Comparison of ENCODE assay signal across 9 cellular contexts in the genomic region with DNA sequence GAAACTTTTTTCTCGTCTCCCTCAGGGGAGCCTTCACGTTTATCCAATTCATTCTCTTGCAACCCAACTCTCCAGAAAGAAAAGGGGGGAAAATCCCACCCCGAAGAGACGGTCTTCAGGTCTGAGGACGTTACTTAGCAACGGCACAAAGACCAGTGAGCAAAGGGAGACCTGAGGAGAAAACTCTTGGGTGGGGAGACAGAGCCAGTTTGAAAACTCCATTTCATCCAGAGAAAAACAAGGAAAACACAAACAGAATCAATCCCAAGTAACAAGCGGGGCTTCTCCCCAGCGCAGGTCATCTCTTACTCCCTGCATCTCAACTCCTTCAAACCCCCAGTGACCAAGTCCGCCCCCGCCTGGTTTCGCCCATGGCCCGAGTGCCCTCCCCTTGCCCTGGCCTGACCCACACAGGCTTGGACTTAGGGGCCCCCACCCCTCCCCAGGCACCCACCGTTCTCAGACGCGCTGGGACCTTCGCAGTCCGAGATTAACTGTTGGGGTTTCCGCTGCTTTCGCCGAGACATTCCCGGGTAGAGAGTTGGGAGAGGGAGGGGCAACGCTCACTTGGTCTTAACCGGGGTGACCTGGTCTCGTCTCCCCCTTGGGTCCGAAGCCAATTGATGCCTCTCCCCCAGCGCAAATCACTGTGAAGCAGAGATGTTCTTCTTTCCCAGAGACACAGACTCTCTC. TPM values are rescaled to one million over a fixed set of nuclear protein-coding genes. Genes with fewer than 3 reads are reported as not detected.
A peak's percentile ranks its signal among the peaks of the same experiment; 100 is the strongest.
DNase-seq lines count a peak whose midpoint lies in the region; ATAC-seq and TF ChIP-seq lines count a peak whose summit lies in the region.
"Had no signal": no experiment of that assay in that cellular context is flagged by ENCODE, and none has a peak within 500 bp of the region (broad histone marks: within the 10 kb centered on the region; RNA-seq: fewer than 3 reads in every experiment).

No MANE protein-coding gene starts in this region.

- TF ChIP-seq CTCF in Panc1 (IDR thresholded peaks at IDR 0.05) (no peak), suprapubic skin (IDR thresholded peaks at IDR 0.05) (no peak)

- peak overlapping the region; percentile 2 for H2AFZ ChIP-seq in mesenchymal stem cell (ENCODE audit: low read depth, low read length)

- H3K4me1 ChIP-seq in Panc1 (ENCODE audit: control insufficient read depth, insufficient read depth, low read length) = peaks cover 3% of the 10 kb centered on the region; the same call in 1 of the 2 replicates
- peaks cover 6% of the 10 kb centered on the region for H3K4me1 ChIP-seq in mesenchymal stem cell (ENCODE audit: control insufficient read depth, insufficient read depth, low read depth, low read length)
- peaks cover 11% of the 10 kb centered on the region for H3K4me1 ChIP-seq in suprapubic skin

- WGBS in mesenchymal stem cell = 5% methylated on average over 24 of the region's 26 CpGs
- 4% methylated on average over 26 of the region's 26 CpGs for WGBS in suprapubic skin

- H3K27ac ChIP-seq in Panc1 (ENCODE audit: low read length) (no peak overlapping the region), mesenchymal stem cell (ENCODE audit: low read length, poor library complexity, severe bottlenecking) (no peak overlapping the region), suprapubic skin (no peak overlapping the region)

- H2BK12ac ChIP-seq in mesenchymal stem cell (ENCODE audit: low read length in 2 of 2) = no peak overlapping the region

- no peak for TF ChIP-seq POLR2A in suprapubic skin (IDR thresholded peaks at IDR 0.05)

- no peak overlapping the region for H3K14ac ChIP-seq in mesenchymal stem cell (ENCODE audit: low read length in 2 of 2)

- H3K79me1 ChIP-seq in mesenchymal stem cell (replicated peaks; ENCODE audit: low read length, poor library complexity, severe bottlenecking) = no peaks in the 10 kb centered on the region

- H2BK15ac ChIP-seq in mesenchymal stem cell (ENCODE audit: low read depth, poor library complexity, severe bottlenecking) = no peak overlapping the region

- POLR2A ChIA-PET in Panc1 (lab: Charles Lee) = no interaction called here

- peak overlapping the region; percentile 74 for H3K4me2 ChIP-seq in mesenchymal stem cell (ENCODE audit: low read length, poor library complexity, severe bottlenecking)

- DNase-seq in Panc1 (ENCODE audit: low read depth, low spot score) (no peak), ecto neural progenitor cell (ENCODE audit: low spot score) (peak; percentile 79), mesenchymal stem cell (no peak), suprapubic skin (ENCODE audit: low spot score in 2 of 2) (no peak), putamen (ENCODE audit: low spot score) (no peak), HuH-7.5 (ENCODE audit: low spot score) (no peak), NCI-H1105 treated with DMSO at 0.1 percent for 48 hours (lab: John Stamatoyannopoulos, UW) (no peak)
- DNase-seq: NCI-H2081 had no signal

- 0 out of 2 replicates have a peak, but pooled peaks have one; percentile 42 for ATAC-seq in Panc1

- BruUV-seq in Panc1 (replicated peaks; lab: Mats Ljungman, UMichigan) = no TSS peak

- H2BK120ac ChIP-seq in mesenchymal stem cell (ENCODE audit: low read depth, low read length) = no peak overlapping the region

- peaks cover 4% of the 10 kb centered on the region for H3K27me3 ChIP-seq in Panc1 (ENCODE audit: control insufficient read depth, insufficient read depth, low read length)
- peaks cover 64 to 69% of the 10 kb centered on the region in 2 experiments for H3K27me3 ChIP-seq in mesenchymal stem cell (ENCODE audit: control insufficient read depth in 1 of 2, insufficient read depth in 1 of 2, low read length in 2 of 2)
- H3K27me3 ChIP-seq in suprapubic skin = peaks cover 41% of the 10 kb centered on the region

- no peak overlapping the region for H3K18ac ChIP-seq in mesenchymal stem cell (ENCODE audit: low read depth in 1 of 2, low read length in 2 of 2)

- no peak for TF ChIP-seq EP300 in suprapubic skin (IDR thresholded peaks at IDR 0.05)

- H4K8ac ChIP-seq in mesenchymal stem cell (ENCODE audit: low read length) = no peak overlapping the region

- no peaks in the 10 kb centered on the region for H3K36me3 ChIP-seq in Panc1 (ENCODE audit: control insufficient read depth, insufficient read depth, low read length)
- H3K36me3 ChIP-seq in mesenchymal stem cell (ENCODE audit: control insufficient read depth in 1 of 2, insufficient read depth in 2 of 2, low read depth in 1 of 2, low read length in 2 of 2) = no peaks in the 10 kb centered on the region
- H3K36me3 ChIP-seq in suprapubic skin = no peaks in the 10 kb centered on the region

- in situ Hi-C loops in Panc1 (cut with HindIII; ENCODE audit: low pct_unique_long_range_greater_than_20kb, low sequenced_read_pairs) = no loop called here

- H3K9ac ChIP-seq in mesenchymal stem cell (ENCODE audit: low read length) = peak overlapping the region; percentile 24

- H2AK5ac ChIP-seq in mesenchymal stem cell (ENCODE audit: low read length, severe bottlenecking) = no peak overlapping the region

- no peak overlapping the region for H2BK5ac ChIP-seq in mesenchymal stem cell (ENCODE audit: low read depth, low read length, poor library complexity, severe bottlenecking)

- CTCF ChIA-PET in Panc1 (lab: Charles Lee) = no interaction called here

- no peak overlapping the region for H3K4ac ChIP-seq in mesenchymal stem cell (ENCODE audit: low read depth in 1 of 2, low read length in 2 of 2)

- intact Hi-C loops in Panc1 (cut with micrococcal nuclease; ENCODE audit: unreplicated experiment) = no loop called here

- H3K4me3 ChIP-seq in Panc1 (ENCODE audit: low read depth in 2 of 2, low read length in 2 of 2) = peak overlapping the region; percentile 24 to 36
- peak overlapping the region; percentile 26 to 74 for H3K4me3 ChIP-seq in mesenchymal stem cell (ENCODE audit: insufficient read depth in 1 of 2, low read depth in 1 of 2, low read length in 2 of 2)
- H3K4me3 ChIP-seq in suprapubic skin = peak overlapping the region; percentile 30

- H3K9me3 ChIP-seq in Panc1 (ENCODE audit: control insufficient read depth, insufficient read depth, low read depth, low read length) = no peaks in the 10 kb centered on the region
- H3K9me3 ChIP-seq in mesenchymal stem cell (ENCODE audit: control insufficient read depth, low read length) = no peaks in the 10 kb centered on the region
- no peaks in the 10 kb centered on the region for H3K9me3 ChIP-seq in suprapubic skin

- no peak overlapping the region for H3K23ac ChIP-seq in mesenchymal stem cell (ENCODE audit: low read length in 2 of 2)

- no peak overlapping the region for H4K91ac ChIP-seq in mesenchymal stem cell (ENCODE audit: low read length)

RNA-seq across cellular contexts. Expression of a gene that starts 10.4 kb away (rescaled TPM):
- total RNA-seq in Panc1 (2021; ENCODE audit: unreplicated experiment) (1.5 TPM), suprapubic skin (10 to 100 TPM in 1 of 4 donors, 1 to 10 TPM in 3; 3.0 to 15.6 (median 4.4) TPM)
- polyA plus RNA-seq in Panc1 (2012; ENCODE audit: insufficient read length) = 2.6 TPM
- 11.8 TPM for polyA plus RNA-seq in mesenchymal stem cell (2013, experiment 1 of 2)
- 10.2 TPM for polyA plus RNA-seq in mesenchymal stem cell (2013, experiment 2 of 2)

RNA-seq across cellular contexts. Expression of a gene that starts 25.4 kb away (rescaled TPM):
- total RNA-seq in Panc1 (2021; ENCODE audit: unreplicated experiment) = 43.3 TPM
- 29.5 TPM for polyA plus RNA-seq in Panc1 (2012; ENCODE audit: insufficient read length)
- 25.1 TPM for polyA plus RNA-seq in mesenchymal stem cell (2013, experiment 1 of 2)
- 24.8 TPM for polyA plus RNA-seq in mesenchymal stem cell (2013, experiment 2 of 2)
- total RNA-seq in suprapubic skin = 100 to 1,000 TPM in 1 of 4 donors, 10 to 100 TPM in 3; 38.9 to 125 (median 44.8) TPM

RNA-seq across cellular contexts. Expression of a gene that starts 43.3 kb away (rescaled TPM):
- total RNA-seq in Panc1 (2021; ENCODE audit: unreplicated experiment) = not detected
- not detected for polyA plus RNA-seq in Panc1 (2012; ENCODE audit: insufficient read length)
- polyA plus RNA-seq in mesenchymal stem cell (2013, experiment 1 of 2) = not detected
- polyA plus RNA-seq in mesenchymal stem cell (2013, experiment 2 of 2) = not detected
- total RNA-seq in suprapubic skin = not detected
- total RNA-seq: mucosa of gallbladder had no signal

RNA-seq across cellular contexts. Expression of a gene that starts 59.5 kb away (rescaled TPM):
- total RNA-seq in Panc1 (2021; ENCODE audit: unreplicated experiment) (50.1 TPM), suprapubic skin (10 to 100 TPM; 70.1 to 80.5 (median 77.9) TPM)
- 43.4 TPM for polyA plus RNA-seq in Panc1 (2012; ENCODE audit: insufficient read length)
- 61.3 TPM for polyA plus RNA-seq in mesenchymal stem cell (2013, experiment 1 of 2)
- 60.5 TPM for polyA plus RNA-seq in mesenchymal stem cell (2013, experiment 2 of 2)

RNA-seq across cellular contexts. Expression of a gene that starts 59.8 kb away (rescaled TPM):
- total RNA-seq in Panc1 (2021; ENCODE audit: unreplicated experiment) (17.0 TPM), suprapubic skin (10 to 100 TPM; 20.2 to 24.9 (median 21.5) TPM)
- polyA plus RNA-seq in Panc1 (2012; ENCODE audit: insufficient read length) = 13.0 TPM
- 21.3 TPM for polyA plus RNA-seq in mesenchymal stem cell (2013, experiment 1 of 2)
- 20.2 TPM for polyA plus RNA-seq in mesenchymal stem cell (2013, experiment 2 of 2)
